In the genomic region with DNA sequence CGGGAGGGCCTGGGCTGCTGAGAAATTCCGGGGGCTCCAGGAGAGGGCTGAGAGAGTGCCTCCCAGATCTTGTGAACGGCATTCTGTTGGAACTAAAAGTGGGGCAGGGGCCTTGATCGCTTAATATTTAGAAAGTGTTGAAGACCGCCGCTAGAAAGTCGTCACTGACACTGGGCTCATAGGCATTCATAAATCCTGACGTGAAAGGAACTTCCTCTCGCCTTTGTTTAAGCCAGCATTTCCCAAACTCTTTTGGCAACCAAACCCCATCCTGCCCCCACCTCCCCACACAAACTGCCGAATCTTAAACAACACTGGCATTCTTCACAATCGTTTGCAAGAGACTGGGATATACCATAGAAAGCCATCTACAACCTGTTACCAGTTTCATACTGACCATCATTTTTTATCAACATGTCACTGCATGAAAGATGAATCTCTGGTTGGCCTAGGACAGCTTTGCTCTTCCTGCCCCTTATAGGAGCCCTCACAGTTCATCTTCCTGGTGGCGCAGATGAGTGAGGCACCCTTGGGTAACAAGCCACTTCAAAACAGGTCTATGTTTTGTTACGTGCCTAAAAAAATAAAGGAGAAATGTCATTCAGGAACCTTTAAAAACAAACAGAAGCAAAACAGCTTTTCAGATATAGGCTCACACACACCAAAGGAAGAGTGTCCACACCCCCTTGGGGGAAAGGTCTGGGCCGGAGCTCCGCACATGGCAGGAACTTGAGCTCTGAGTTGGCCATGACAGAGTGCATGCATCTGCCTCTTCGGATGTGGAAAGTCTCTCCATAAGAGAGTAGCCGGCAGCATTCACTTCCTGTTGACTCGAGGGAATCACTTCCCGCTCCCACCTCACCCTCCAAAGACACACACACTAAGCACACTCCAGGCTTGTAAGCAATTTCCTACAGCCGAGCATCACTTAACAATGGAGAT, we compare ENCODE assay signal across 1 cellular context.
TF ChIP-seq lines count a peak whose summit lies in the region.

No MANE protein-coding gene starts in this region.

TF ChIP-seq in endothelial cell of umbilical vein, 7 proteins besides CTCF, POLR2A, EP300 and RAD21:
- no peak for TF ChIP-seq JUN (IDR thresholded peaks at IDR 0.05; ENCODE audit: borderline replicate concordance, insufficient read depth, insufficient read length, low read depth)
- TF ChIP-seq FOS (IDR thresholded peaks at IDR 0.05; ENCODE audit: borderline replicate concordance, insufficient read depth, low read length): no peak
- TF ChIP-seq EZH2 (IDR thresholded peaks at IDR 0.05; ENCODE audit: borderline replicate concordance, low read depth, low read length, severe bottlenecking): no peak
- no peak for TF ChIP-seq POLR2AphosphoS5 (IDR thresholded peaks at IDR 0.05; ENCODE audit: insufficient read depth, low read depth, low read length)
- no peak for TF ChIP-seq MYC (IDR thresholded peaks at IDR 0.05; ENCODE audit: low read depth, low read length)
- no peak for TF ChIP-seq GATA2 (IDR thresholded peaks at IDR 0.05; ENCODE audit: insufficient read depth, insufficient read length, low read depth, low read length)
- TF ChIP-seq, protein P1, sequence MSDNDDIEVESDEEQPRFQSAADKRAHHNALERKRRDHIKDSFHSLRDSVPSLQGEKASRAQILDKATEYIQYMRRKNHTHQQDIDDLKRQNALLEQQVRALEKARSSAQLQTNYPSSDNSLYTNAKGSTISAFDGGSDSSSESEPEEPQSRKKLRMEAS (IDR thresholded peaks at IDR 0.05; ENCODE audit: insufficient read depth, insufficient read length): no peak
TF ChIP-seq in endothelial cell of umbilical vein: peak in this region for 0.
